Comparison of ENCODE assay signal across 13 cellular contexts in the genomic region with DNA sequence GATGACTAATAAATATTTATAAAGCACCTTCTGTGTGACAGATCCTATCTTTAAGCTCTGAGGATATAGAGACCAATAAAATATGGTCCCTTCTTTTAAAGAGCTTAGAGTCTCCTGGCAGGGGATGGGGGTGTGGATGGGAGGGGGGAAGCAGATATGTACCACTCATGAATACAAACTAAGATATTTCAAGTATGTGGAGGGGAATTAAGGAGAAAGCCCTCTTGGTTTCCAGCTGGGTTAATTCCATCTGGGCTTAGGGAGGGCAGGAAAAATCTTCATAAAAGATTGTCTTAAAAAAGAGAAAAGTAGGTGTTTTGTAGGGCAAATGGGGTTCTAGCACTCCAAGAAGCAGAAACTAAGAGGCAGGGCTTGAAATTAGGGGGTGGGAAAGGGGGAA. TPM values are rescaled to one million over a fixed set of nuclear protein-coding genes. Genes with fewer than 3 reads are reported as not detected.
DNase-seq lines count a peak whose midpoint lies in the region; ATAC-seq, FAIRE-seq and TF ChIP-seq lines count a peak whose summit lies in the region.
"Had no signal": no experiment of that assay in that cellular context is flagged by ENCODE, and none has a peak within 500 bp of the region (broad histone marks: within the 10 kb centered on the region; RNA-seq: fewer than 3 reads in every experiment).

No MANE protein-coding gene starts in this region.

- H3K4me2 ChIP-seq in astrocyte (ENCODE audit: low read length): peak overlapping the region; percentile 82

- peaks cover 37% of the 10 kb centered on the region for H3K79me2 ChIP-seq in astrocyte (ENCODE audit: insufficient read depth, low read length)

- intact Hi-C loops in heart left ventricle (cut with DNase I) (loop anchor here in 1 of 10 donors (5.0 kb wide), 1 partner anchor 36 kb away; no protein-coding TSS in a partner anchor), left cardiac atrium (cut with DNase I) (loop anchor here in 1 of 2 donors (5.0 kb wide), 1 partner anchor 46 kb away; a partner anchor contains a TSS)

- H3K4me1 Mint-ChIP-seq in astrocyte (ENCODE audit: low read depth, unreplicated experiment) (peaks cover 67% of the 10 kb centered on the region), type B pancreatic cell (ENCODE audit: unreplicated experiment) (peaks cover 22% of the 10 kb centered on the region)

- H3K36me3 ChIP-seq in heart left ventricle: peaks cover 0 to 28% (median 26%) of the 10 kb centered on the region in 9 donors
- peaks cover 18% of the 10 kb centered on the region for H3K36me3 ChIP-seq in astrocyte (ENCODE audit: insufficient read depth, low read length)

- no peaks in the 10 kb centered on the region for H3K27me3 ChIP-seq in heart left ventricle
- no peaks in the 10 kb centered on the region for H3K27me3 ChIP-seq in astrocyte (ENCODE audit: insufficient read depth, low read length)

- no peak for FAIRE-seq in astrocyte (lab: Jason Lieb, UNC)

- no peaks in the 10 kb centered on the region for H3K9me3 ChIP-seq in heart left ventricle
- no peaks in the 10 kb centered on the region for H3K9me3 ChIP-seq in astrocyte (ENCODE audit: insufficient read depth, low read depth, low read length)

- H3K4me1 ChIP-seq in heart left ventricle (peaks cover 0 to 53% (median 26%) of the 10 kb centered on the region in 12 donors), astrocyte (ENCODE audit: insufficient read depth, low read length) (peaks cover 59% of the 10 kb centered on the region)

- peak overlapping the region; percentile 98 for H3K27ac Mint-ChIP-seq in astrocyte (ENCODE audit: unreplicated experiment)
- peak overlapping the region; percentile 62 for H3K27ac Mint-ChIP-seq in type B pancreatic cell
- H3K27ac Mint-ChIP-seq: dendritic cell treated with granulocyte-macrophage colony-stimulating factor and Interleukin-4, amounts not matched to agents 40 ng/mL and 50 ng/mL, for 4 days; stimulated activated effector memory CD8-positive, alpha-beta T cell treated with anti-CD3 and anti-CD28 coated beads, Interleukin-12 subunit alpha, Interleukin-12 subunit beta, amount 100 ng/mL, for 72 hours had no signal

- H3K9me3 Mint-ChIP-seq in astrocyte (ENCODE audit: unreplicated experiment) (no peaks in the 10 kb centered on the region), type B pancreatic cell (no peaks in the 10 kb centered on the region)
- H3K9me3 Mint-ChIP-seq: dendritic cell treated with granulocyte-macrophage colony-stimulating factor and Interleukin-4, amounts not matched to agents 40 ng/mL and 50 ng/mL, for 4 days; naive B cell; stimulated activated effector memory CD8-positive, alpha-beta T cell treated with anti-CD3 and anti-CD28 coated beads, Interleukin-12 subunit alpha, Interleukin-12 subunit beta, amount 100 ng/mL, for 72 hours had no signal

- H3K36me3 Mint-ChIP-seq in astrocyte (ENCODE audit: low read depth, unreplicated experiment) (peaks cover 14% of the 10 kb centered on the region), type B pancreatic cell (peaks cover 35% of the 10 kb centered on the region)

- H3K27me3 Mint-ChIP-seq in astrocyte (ENCODE audit: low read depth, unreplicated experiment) (no peaks in the 10 kb centered on the region), type B pancreatic cell (no peaks in the 10 kb centered on the region)
- H3K27me3 Mint-ChIP-seq: naive B cell had no signal

- ATAC-seq in heart left ventricle: no peak
- ATAC-seq in left cardiac atrium: no peak
- ATAC-seq: stimulated activated effector memory CD8-positive, alpha-beta T cell treated with anti-CD3 and anti-CD28 coated beads, Interleukin-12 subunit alpha, Interleukin-12 subunit beta, amount 100 ng/mL, for 72 hours had no signal

- peak overlapping the region; percentile 82 for H3K9ac ChIP-seq in astrocyte (ENCODE audit: low read length)

- DNase-seq in heart left ventricle (no peak), left cardiac atrium (no peak), astrocyte (ENCODE audit: low read depth) (peak; percentile 79), kidney glomerular epithelial cell (lab: John Stamatoyannopoulos, UW) (peak; percentile 33), type B pancreatic cell (ENCODE audit: extremely low spot score, unreplicated experiment) (no peak), T1000 (lab: John Stamatoyannopoulos, UW) (no peak), NCI-H2029 (lab: John Stamatoyannopoulos, UW) (no peak)
- no peak for DNase-seq in stimulated activated naive CD4-positive, alpha-beta T cell treated with Interleukin-2 at 50 U/mL for 16 hours (lab: John Stamatoyannopoulos, UW)
- DNase-seq: activated effector memory CD4-positive, alpha-beta T cell treated with anti-CD3 and anti-CD28 coated beads, Interleukin-2, amount 50 U/mL, for 16 hours; naive B cell; NCI-H510A had no signal

- H4K20me1 ChIP-seq in astrocyte (ENCODE audit: insufficient read depth, low read length): no peaks in the 10 kb centered on the region

- no peak for TF ChIP-seq CTCF in heart left ventricle (IDR thresholded peaks at IDR 0.05)
- TF ChIP-seq CTCF in astrocyte (IDR thresholded peaks at IDR 0.05; ENCODE audit: insufficient read depth, low read depth, low read length): no peak
- no peak for TF ChIP-seq CTCF in type B pancreatic cell (conservative IDR thresholded peaks at IDR 0.05)

- peak overlapping the region; percentile 77 for H3K4me3 Mint-ChIP-seq in astrocyte (ENCODE audit: unreplicated experiment)
- H3K4me3 Mint-ChIP-seq in type B pancreatic cell: no peak overlapping the region
- H3K4me3 Mint-ChIP-seq: dendritic cell treated with granulocyte-macrophage colony-stimulating factor and Interleukin-4, amounts not matched to agents 40 ng/mL and 50 ng/mL, for 4 days; naive B cell; stimulated activated effector memory CD8-positive, alpha-beta T cell treated with anti-CD3 and anti-CD28 coated beads, Interleukin-12 subunit alpha, Interleukin-12 subunit beta, amount 100 ng/mL, for 72 hours had no signal

- H3K4me3 ChIP-seq in heart left ventricle: peak overlapping the region in 1 of 12 donors; percentile 10
- H3K4me3 ChIP-seq in astrocyte (ENCODE audit: insufficient read depth, low read depth, low read length): peak overlapping the region; percentile 15

- no peak for TF ChIP-seq POLR2A in heart left ventricle (IDR thresholded peaks at IDR 0.05)

- no peak overlapping the region for H2AFZ ChIP-seq in astrocyte (ENCODE audit: low read depth, low read length)

- peak overlapping the region in 9 of 12 donors; percentile 47 to 84 (median 74) for H3K27ac ChIP-seq in heart left ventricle
- peak overlapping the region; percentile 97 for H3K27ac ChIP-seq in astrocyte (ENCODE audit: low read depth, low read length)

RNA-seq across cellular contexts. Expression of a gene that starts 18.0 kb away (rescaled TPM):
- total RNA-seq in heart left ventricle (10 to 100 TPM in 3 of 9 donors, 1 to 10 TPM in 6; 3.9 to 16.6 (median 9.6) TPM), left cardiac atrium (1 to 10 TPM; 5.3 to 8.2 TPM), astrocyte (15.6 and 17.4 TPM in 2 replicates), type B pancreatic cell (ENCODE audit: low replicate concordance) (18.4 and 18.6 TPM in 2 replicates)
- polyA plus RNA-seq in heart left ventricle: 1 to 10 TPM; 2.5 to 2.6 TPM

RNA-seq across cellular contexts. Expression of a gene that starts 21.6 kb away (rescaled TPM):
- total RNA-seq in heart left ventricle (10 to 100 TPM; 15.4 to 98.9 (median 70.4) TPM), left cardiac atrium (10 to 100 TPM; 67.7 to 91.8 TPM), astrocyte (72.6 and 80.2 TPM in 2 replicates), type B pancreatic cell (ENCODE audit: low replicate concordance) (67.7 and 78.5 TPM in 2 replicates)
- 10 to 100 TPM in 1 of 2 donors, 1 to 10 TPM in 1; 9.0 to 45.4 TPM for polyA plus RNA-seq in heart left ventricle

RNA-seq across cellular contexts. Expression of a gene that starts 48.5 kb away (rescaled TPM):
- total RNA-seq in heart left ventricle: 10 to 100 TPM in 8 of 9 donors, 1 to 10 TPM in 1; 8.5 to 17.0 (median 12.5) TPM
- polyA plus RNA-seq in heart left ventricle: 10 to 100 TPM in 1 of 2 donors, 1 to 10 TPM in 1; 9.8 to 10.5 TPM
- total RNA-seq in left cardiac atrium: 10 to 100 TPM; 10.3 to 12.1 TPM
- total RNA-seq in astrocyte: 10.9 and 12.0 TPM in 2 replicates
- 51.0 and 72.9 TPM in 2 replicates for total RNA-seq in type B pancreatic cell (ENCODE audit: low replicate concordance)

Comparison
In these comparisons a context has a peak if more than half of its experiments do, and no peak if none do; other contexts are left out.
1. DNase-seq: peak in astrocyte (single experiment) and kidney glomerular epithelial cell (single experiment); none in heart left ventricle (0 of 5), left cardiac atrium (single experiment), type B pancreatic cell (single experiment), T1000 (single experiment), NCI-H2029 (single experiment) and stimulated activated naive CD4-positive, alpha-beta T cell treated with Interleukin-2 at 50 U/mL for 16 hours (single experiment).